ENCODE assay signal across 13 cellular contexts in genomic region chr2:86358982-86359381, GRCh38. TPM values are rescaled to one million over a fixed set of nuclear protein-coding genes. Genes with fewer than 3 reads are reported as not detected.
DNase-seq lines count a peak whose midpoint lies in the region; ATAC-seq and TF ChIP-seq lines count a peak whose summit lies in the region.
"Had no signal": no experiment of that assay in that cellular context is flagged by ENCODE, and none has a peak within 500 bp of the region (broad histone marks: within the 10 kb centered on the region; RNA-seq: fewer than 3 reads in every experiment).

No MANE protein-coding gene starts in this region.

- H3K36me3 ChIP-seq in naive thymus-derived CD4-positive, alpha-beta T cell (ENCODE audit: control insufficient read depth in 2 of 3, insufficient read depth in 3 of 3, low read length in 3 of 3): no peaks in the 10 kb centered on the region
- no peaks in the 10 kb centered on the region for H3K36me3 ChIP-seq in lower lobe of right lung

- no peak overlapping the region for H3K4me3 Mint-ChIP-seq in naive thymus-derived CD4-positive, alpha-beta T cell
- H3K4me3 Mint-ChIP-seq: CD8-positive, alpha-beta T cell had no signal

- no peak overlapping the region for H3K27ac ChIP-seq in naive thymus-derived CD4-positive, alpha-beta T cell (ENCODE audit: low read depth, low read length)
- H3K27ac ChIP-seq in lower lobe of right lung: no peak overlapping the region

- CTCF ChIA-PET in naive thymus-derived CD4-positive, alpha-beta T cell (lab: Charles Lee): no interaction called here

- no peak for TF ChIP-seq CTCF in lower lobe of right lung (IDR thresholded peaks at IDR 0.05)

- DNase-seq in naive thymus-derived CD4-positive, alpha-beta T cell: no peak
- DNase-seq in nucleus accumbens (lab: John Stamatoyannopoulos, UW): no peak
- no peak for DNase-seq in D341Med (ENCODE audit: low spot score)
- DNase-seq in NCI-H774 (lab: John Stamatoyannopoulos, UW): no peak
- DNase-seq in lower lobe of right lung: no peak
- DNase-seq: CD8-positive, alpha-beta T cell; hippocampal formation; mesenchymal stem cell; NCI-H524; posterior cingulate gyrus had no signal

- no peaks in the 10 kb centered on the region for H3K9me3 Mint-ChIP-seq in naive thymus-derived CD4-positive, alpha-beta T cell
- H3K9me3 Mint-ChIP-seq: CD8-positive, alpha-beta T cell had no signal

- intact Hi-C loops in naive thymus-derived CD4-positive, alpha-beta T cell (cut with micrococcal nuclease): no loop called here
- intact Hi-C loops in lower lobe of right lung (cut with DNase I): no loop called here

- H3K9me3 ChIP-seq in naive thymus-derived CD4-positive, alpha-beta T cell (ENCODE audit: control insufficient read depth in 2 of 3, low read length in 3 of 3): no peaks in the 10 kb centered on the region
- no peaks in the 10 kb centered on the region for H3K9me3 ChIP-seq in lower lobe of right lung

- H3K27me3 ChIP-seq in naive thymus-derived CD4-positive, alpha-beta T cell (ENCODE audit: control insufficient read depth in 2 of 2, insufficient read depth in 2 of 2, low read length in 2 of 2): no peaks in the 10 kb centered on the region
- H3K27me3 ChIP-seq in lower lobe of right lung (ENCODE audit: low read depth): no peaks in the 10 kb centered on the region

- no peak overlapping the region for H3K4me3 ChIP-seq in naive thymus-derived CD4-positive, alpha-beta T cell (ENCODE audit: low read length)
- no peak overlapping the region for H3K4me3 ChIP-seq in lower lobe of right lung

- no peak overlapping the region for H3K27ac Mint-ChIP-seq in naive thymus-derived CD4-positive, alpha-beta T cell
- H3K27ac Mint-ChIP-seq: CD8-positive, alpha-beta T cell had no signal

- peaks cover 0 to 4% (median 0%) of the 10 kb centered on the region in 7 donors for H3K4me1 Mint-ChIP-seq in naive thymus-derived CD4-positive, alpha-beta T cell

- peaks cover 0 to 12% (median 0%) of the 10 kb centered on the region in 5 donors for H3K27me3 Mint-ChIP-seq in naive thymus-derived CD4-positive, alpha-beta T cell

- peak; percentile 79 for ATAC-seq in GM18873 (IDR thresholded peaks at IDR 0.05; ENCODE audit: low FRiP score, unreplicated experiment)
- ATAC-seq in GM21786 (IDR thresholded peaks at IDR 0.05; ENCODE audit: unreplicated experiment): peak; percentile 79
- ATAC-seq in HG03575 (IDR thresholded peaks at IDR 0.05; ENCODE audit: extremely low read depth, insufficient number of reproducible peaks, low FRiP score, unreplicated experiment): peak; percentile 77
- peak; percentile 64 for ATAC-seq in naive thymus-derived CD4-positive, alpha-beta T cell
- ATAC-seq in lower lobe of right lung: no peak
- ATAC-seq: CD8-positive, alpha-beta T cell had no signal

- POLR2A ChIA-PET in naive thymus-derived CD4-positive, alpha-beta T cell (lab: Charles Lee): interaction anchor here (1.0 kb wide), 1 partner anchor 92 kb away, joined by 3 read pairs; no protein-coding TSS in a partner anchor

- no peaks in the 10 kb centered on the region for H3K36me3 Mint-ChIP-seq in naive thymus-derived CD4-positive, alpha-beta T cell
- H3K36me3 Mint-ChIP-seq: CD8-positive, alpha-beta T cell had no signal

- no peaks in the 10 kb centered on the region for H3K4me1 ChIP-seq in naive thymus-derived CD4-positive, alpha-beta T cell (ENCODE audit: control insufficient read depth in 2 of 2, insufficient read depth in 2 of 2, low read length in 2 of 2)
- no peaks in the 10 kb centered on the region for H3K4me1 ChIP-seq in lower lobe of right lung

RNA-seq across cellular contexts. Expression of gene REEP1, which starts 21.6 kb away (rescaled TPM):
- total RNA-seq in naive thymus-derived CD4-positive, alpha-beta T cell: under 1 TPM; 0.22 to 0.45 (median 0.29) TPM
- under 1 TPM; 0.05 to 0.41 TPM for polyA plus RNA-seq in naive thymus-derived CD4-positive, alpha-beta T cell
- 6.9 TPM for total RNA-seq in lower lobe of right lung
- total RNA-seq: CD8-positive, alpha-beta T cell had no signal

Comparison
In these comparisons a context has a peak if more than half of its experiments do, and no peak if none do; other contexts are left out.
1. ATAC-seq: peak in GM18873 (single experiment), GM21786 (single experiment), HG03575 (single experiment) and naive thymus-derived CD4-positive, alpha-beta T cell (single experiment); none in lower lobe of right lung (0 of 2).